In genomic region chr19:7925171-7925837, GRCh38 we compare ENCODE assay signal across 8 cellular contexts. TPM values are rescaled to one million over a fixed set of nuclear protein-coding genes. Genes with fewer than 3 reads are reported as not detected.
DNase-seq lines count a peak whose midpoint lies in the region; ATAC-seq and TF ChIP-seq lines count a peak whose summit lies in the region.

No MANE protein-coding gene starts in this region.

- whole genome bisulfite sequencing in ectodermal cell, 2 experiments, result 0% methylated on average over 95 of the region's 95 CpGs

- peak overlapping the region; percentile 48; the same call in 1 of the 2 replicates for H3K27ac ChIP-seq in HEK293 (ENCODE audit: extremely low read depth, low read depth, low read length)
- H3K27ac ChIP-seq in ectodermal cell (ENCODE audit: insufficient read depth, low read depth, low read length, poor library complexity, severe bottlenecking), result peak overlapping the region; percentile 72

- H3K4me3 ChIP-seq in HEK293 (ENCODE audit: low read depth, low read length) (peak overlapping the region; percentile 30), ectodermal cell (ENCODE audit: insufficient read depth, low read depth, low read length) (peak overlapping the region; percentile 69)

- peak; percentile 95 for TF ChIP-seq CTCF in HEK293 (tag by site-specific recombination; IDR thresholded peaks at IDR 0.05)

- ATAC-seq in GM18909 (IDR thresholded peaks at IDR 0.05; ENCODE audit: poor library complexity, unreplicated experiment), result no peak

- H3K36me3 ChIP-seq in HEK293 (ENCODE audit: control insufficient read depth in 2 of 2, insufficient read depth in 1 of 2, low read length in 2 of 2) (peaks cover 3 to 27% of the 10 kb centered on the region in 2 experiments; a peak in 2 of 3 replicates), ectodermal cell (ENCODE audit: control insufficient read depth, insufficient read depth, low read length) (peaks cover 8% of the 10 kb centered on the region)

- no peaks in the 10 kb centered on the region for H3K9me3 ChIP-seq in HEK293 (ENCODE audit: control insufficient read depth, insufficient read depth, low read depth, low read length)
- H3K9me3 ChIP-seq in ectodermal cell (ENCODE audit: control insufficient read depth, low read length), result no peaks in the 10 kb centered on the region

- POLR2A ChIA-PET in HEK293 (lab: Yijun Ruan, JAX), result no interaction called here

- H3K27me3 ChIP-seq in ectodermal cell (ENCODE audit: control insufficient read depth, insufficient read depth, low read length, poor library complexity, severe bottlenecking), result no peaks in the 10 kb centered on the region

- H3K4me1 ChIP-seq in HEK293 (ENCODE audit: control insufficient read depth, insufficient read depth, low read length) (peaks cover 20% of the 10 kb centered on the region), ectodermal cell (ENCODE audit: control insufficient read depth, insufficient read depth, low read length) (peaks cover 9% of the 10 kb centered on the region)

- CTCF ChIA-PET in HEK293 (lab: Yijun Ruan, JAX), result interaction anchor here (2.2 kb wide), 1 partner anchor 19 kb away, joined by 11 read pairs; the partner anchor contains the start of gene TIMM44

- DNase-seq in AG20443 (ENCODE audit: low spot score), result peak; percentile 89
- peak; percentile 34 for DNase-seq in NCI-H774 (lab: John Stamatoyannopoulos, UW)
- DNase-seq in activated CD4-positive, alpha-beta T cell treated with anti-CD3 and anti-CD28 coated beads, Interleukin-2, amount 50 U/mL, for 48 hours, result peak; percentile 80 to 84
- peak; percentile 17 for DNase-seq in midbrain (lab: John Stamatoyannopoulos, UW)
- DNase-seq in stimulated activated CD8-positive, alpha-beta memory T cell treated with anti-CD3 and anti-CD28 coated beads, Interleukin-4, amount 100 ng/mL, for 24 hours (ENCODE audit: low read depth), result peak; percentile 71

TF ChIP-seq in HEK293, 187 proteins besides CTCF, POLR2A, EP300 and RAD21 (continues in another document):
- TF ChIP-seq PATZ1 (tag by site-specific recombination; IDR thresholded peaks at IDR 0.05) (peak; percentile 53; the same call in 1 of the 2 replicates), ZNF488 (tag by site-specific recombination; IDR thresholded peaks at IDR 0.05) (no peak), ZNF677 (tag by site-specific recombination; IDR thresholded peaks at IDR 0.05) (0 out of 2 replicates have a peak, but pooled peaks have one; percentile 23), KLF16 (tag by site-specific recombination; IDR thresholded peaks at IDR 0.05) (no peak), PRDM2 (tag by site-specific recombination; IDR thresholded peaks at IDR 0.05; ENCODE audit: borderline replicate concordance) (no peak), ZNF221 (tag by site-specific recombination; IDR thresholded peaks at IDR 0.05; ENCODE audit: borderline replicate concordance) (no peak), ZBTB20 (tag by site-specific recombination; IDR thresholded peaks at IDR 0.05) (peak; percentile 28; the same call in 1 of the 2 replicates), ZNF132 (tag by site-specific recombination; IDR thresholded peaks at IDR 0.05; ENCODE audit: borderline replicate concordance) (no peak), ZNF692 (tag by site-specific recombination; IDR thresholded peaks at IDR 0.05) (peak; percentile 62; the same call in 1 of the 2 replicates), KLF1 (tag by site-specific recombination; IDR thresholded peaks at IDR 0.05) (0 out of 2 replicates have a peak, but pooled peaks have one; percentile 12), ZSCAN16 (tag by site-specific recombination; IDR thresholded peaks at IDR 0.05) (no peak), ZNF350 (tag by site-specific recombination; IDR thresholded peaks at IDR 0.05) (no peak), ZNF521 (tag by site-specific recombination; IDR thresholded peaks at IDR 0.05) (no peak)

RNA-seq across cellular contexts. Expression of gene CTXN1, which starts 0.6 kb away (rescaled TPM):
- 86.5 TPM for polyA plus RNA-seq in ectodermal cell (2013, experiment 1 of 4)
- 78.2 TPM for polyA plus RNA-seq in ectodermal cell (2013, experiment 2 of 4)
- 110 TPM for polyA plus RNA-seq in ectodermal cell (2013, experiment 3 of 4)
- 117 TPM for polyA plus RNA-seq in ectodermal cell (2013, experiment 4 of 4)

RNA-seq across cellular contexts. Expression of gene SNAPC2, which starts 5.2 kb away (rescaled TPM):
- polyA plus RNA-seq in ectodermal cell (2013, experiment 1 of 4), result 23.6 TPM
- polyA plus RNA-seq in ectodermal cell (2013, experiment 2 of 4), result 20.4 TPM
- polyA plus RNA-seq in ectodermal cell (2013, experiment 3 of 4), result 26.5 TPM
- polyA plus RNA-seq in ectodermal cell (2013, experiment 4 of 4), result 30.2 TPM

RNA-seq across cellular contexts. Expression of gene TGFBR3L, which starts 10.7 kb away (rescaled TPM):
- polyA plus RNA-seq in ectodermal cell (2013, experiment 1 of 4), result 0.80 TPM
- polyA plus RNA-seq in ectodermal cell (2013, experiment 2 of 4), result not detected
- 1.2 TPM for polyA plus RNA-seq in ectodermal cell (2013, experiment 3 of 4)
- polyA plus RNA-seq in ectodermal cell (2013, experiment 4 of 4), result 1.4 TPM

RNA-seq across cellular contexts. Expression of gene TIMM44, which starts 18.2 kb away (rescaled TPM):
- 63.1 TPM for polyA plus RNA-seq in ectodermal cell (2013, experiment 1 of 4)
- 59.4 TPM for polyA plus RNA-seq in ectodermal cell (2013, experiment 2 of 4)
- polyA plus RNA-seq in ectodermal cell (2013, experiment 3 of 4), result 46.7 TPM
- polyA plus RNA-seq in ectodermal cell (2013, experiment 4 of 4), result 47.9 TPM

RNA-seq across cellular contexts. Expression of gene MAP2K7, which starts 21.6 kb away (rescaled TPM):
- 46.1 TPM for polyA plus RNA-seq in ectodermal cell (2013, experiment 1 of 4)
- 46.7 TPM for polyA plus RNA-seq in ectodermal cell (2013, experiment 2 of 4)
- 33.4 TPM for polyA plus RNA-seq in ectodermal cell (2013, experiment 3 of 4)
- polyA plus RNA-seq in ectodermal cell (2013, experiment 4 of 4), result 36.9 TPM

Comparison
In these comparisons a context has a peak if more than half of its experiments do, and no peak if none do; other contexts are left out.
1. DNase-seq: peak in every context shown above with its lines; median percentile 89 in AG20443; 82 in activated CD4-positive, alpha-beta T cell treated with anti-CD3 and anti-CD28 coated beads, Interleukin-2, amount 50 U/mL, for 48 hours; 71 in stimulated activated CD8-positive, alpha-beta memory T cell treated with anti-CD3 and anti-CD28 coated beads, Interleukin-4, amount 100 ng/mL, for 24 hours; 34 in NCI-H774; 17 in midbrain.